ENCODE assay signal across 20 cellular contexts in the genomic region with DNA sequence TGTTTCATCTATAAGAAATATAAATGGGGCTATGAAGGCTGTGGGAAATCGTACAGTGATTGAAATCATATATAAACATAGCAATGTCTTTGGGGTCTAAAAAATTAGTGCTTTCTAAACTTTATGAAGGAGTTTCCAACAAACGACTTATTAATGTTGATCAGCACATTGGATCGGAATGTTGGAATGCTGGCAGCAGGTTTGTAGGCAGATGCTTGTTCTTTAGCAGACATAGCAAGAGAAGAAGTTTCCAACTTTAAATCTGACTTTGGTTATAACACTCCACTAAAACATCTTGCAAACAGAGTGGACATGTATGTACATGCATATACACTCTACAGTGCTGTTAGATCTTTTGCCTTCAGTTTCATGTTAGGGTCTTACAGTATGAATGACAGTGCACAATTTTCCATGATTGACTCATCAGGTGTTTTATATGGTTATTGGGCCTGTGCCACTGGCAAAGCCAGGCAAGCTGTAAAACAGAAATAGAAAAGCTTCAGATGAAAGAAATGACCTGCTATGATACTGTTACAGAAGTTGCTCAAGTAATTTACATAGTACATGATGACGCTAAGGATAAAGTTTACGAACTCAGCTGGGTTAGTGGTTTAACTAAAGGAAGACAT. TPM values are rescaled to one million over a fixed set of nuclear protein-coding genes. Genes with fewer than 3 reads are reported as not detected.
DNase-seq lines count a peak whose midpoint lies in the region; ATAC-seq and TF ChIP-seq lines count a peak whose summit lies in the region.
"Had no signal": no experiment of that assay in that cellular context is flagged by ENCODE, and none has a peak within 500 bp of the region (broad histone marks: within the 10 kb centered on the region; RNA-seq: fewer than 3 reads in every experiment).

No MANE protein-coding gene starts in this region.

- H3K27me3 Mint-ChIP-seq in activated T-helper 17 cell treated with anti-CD3 and anti-CD28 coated beads, Interleukin-2, amount 50 U/mL, for 72 hours: peaks cover 5% of the 10 kb centered on the region

- H2BK15ac ChIP-seq in IMR-90 (ENCODE audit: low read depth, low read length): no peak overlapping the region

- H3K4me1 Mint-ChIP-seq in activated T-helper 17 cell treated with anti-CD3 and anti-CD28 coated beads, Interleukin-2, amount 50 U/mL, for 72 hours: peaks cover 5% of the 10 kb centered on the region

- no peak overlapping the region for H3K14ac ChIP-seq in IMR-90 (replicated peaks; ENCODE audit: low read depth, low read length)

- H3K56ac ChIP-seq in IMR-90 (ENCODE audit: extremely low read depth, insufficient read depth, low read length): no peak overlapping the region

- H3K4me3 Mint-ChIP-seq in activated T-helper 17 cell treated with anti-CD3 and anti-CD28 coated beads, Interleukin-2, amount 50 U/mL, for 72 hours: no peak overlapping the region
- H3K4me3 Mint-ChIP-seq: activated CD4-positive, alpha-beta T cell treated with anti-CD3 and anti-CD28 coated beads for 36 hours; activated naive CD8-positive, alpha-beta T cell; CD4-positive, alpha-beta memory T cell had no signal

- H3K4me3 ChIP-seq in IMR-90 (ENCODE audit: insufficient read depth, low read depth, low read length) (no peak overlapping the region), esophagus muscularis mucosa (no peak overlapping the region), gastrocnemius medialis (peak overlapping the region in 2 of 4 donors; percentile 17 to 18)

- TF ChIP-seq CTCF in IMR-90 (conservative IDR thresholded peaks at IDR 0.05; ENCODE audit: low read depth, low read length) (no peak), esophagus muscularis mucosa (IDR thresholded peaks at IDR 0.05) (no peak), gastrocnemius medialis (IDR thresholded peaks at IDR 0.05 in 4 of 5, conservative IDR thresholded peaks at IDR 0.05 in 1 of 5) (no peak)

- no peaks in the 10 kb centered on the region for H3K9me1 ChIP-seq in IMR-90 (ENCODE audit: insufficient read depth, low read length)

- no peak overlapping the region for H3K4ac ChIP-seq in IMR-90 (ENCODE audit: low read depth, low read length)

- H4K91ac ChIP-seq in IMR-90 (ENCODE audit: insufficient read depth, low read depth, low read length): no peak overlapping the region

- no peak for TF ChIP-seq EP300 in esophagus muscularis mucosa (IDR thresholded peaks at IDR 0.05)

- intact Hi-C loops in IMR-90 (cut with micrococcal nuclease): no loop called here
- intact Hi-C loops in esophagus muscularis mucosa (cut with DNase I): no loop called here
- intact Hi-C loops in gastrocnemius medialis (cut with DNase I; ENCODE audit: low total_unique reads): loop anchor here (1.0 to 5.0 kb wide), 4 partner anchors 19 to 953 kb away; partner anchors contain the start of genes PCNX4 and SIX1

- TF ChIP-seq RAD21 in IMR-90 (IDR thresholded peaks at IDR 0.05; ENCODE audit: low read length): no peak

- no peak overlapping the region for H2BK20ac ChIP-seq in IMR-90 (ENCODE audit: low read depth, low read length)

- 100% methylated on average over 1 of the region's 5 CpGs; no CpG with 5 or more reads in 1 of the 2 experiments for WGBS in IMR-90 (ENCODE audit: extremely low coverage in 2 of 2, insufficient read length in 1 of 2), 2 experiments
- 46% methylated on average over 5 of the region's 5 CpGs for WGBS in esophagus muscularis mucosa

- no peaks in the 10 kb centered on the region for H3K9me3 Mint-ChIP-seq in activated T-helper 17 cell treated with anti-CD3 and anti-CD28 coated beads, Interleukin-2, amount 50 U/mL, for 72 hours

- no TSS peak for BruUV-seq in IMR-90 (replicated peaks; lab: Mats Ljungman, UMichigan)

- no peak overlapping the region for H3K27ac Mint-ChIP-seq in activated T-helper 17 cell treated with anti-CD3 and anti-CD28 coated beads, Interleukin-2, amount 50 U/mL, for 72 hours
- H3K27ac Mint-ChIP-seq: activated CD4-positive, alpha-beta T cell treated with anti-CD3 and anti-CD28 coated beads for 36 hours; activated naive CD8-positive, alpha-beta T cell; CD4-positive, alpha-beta memory T cell had no signal

- dilution Hi-C loops in IMR-90 (cut with HindIII; ENCODE audit: low sequenced_read_pairs, unreplicated experiment): no loop called here

- H3K4me1 ChIP-seq in IMR-90 (ENCODE audit: control insufficient read depth, insufficient read depth, low read length) (no peaks in the 10 kb centered on the region), esophagus muscularis mucosa (peaks cover 6 to 15% (median 12%) of the 10 kb centered on the region in 4 donors), gastrocnemius medialis (peaks cover 46 to 70% of the 10 kb centered on the region in 2 donors)
- H3K4me1 ChIP-seq: parathyroid adenoma had no signal

- no peaks in the 10 kb centered on the region for H4K20me1 ChIP-seq in IMR-90 (ENCODE audit: insufficient read depth, low read length)

- DNase-seq in DMS 273 (lab: John Stamatoyannopoulos, UW; ENCODE audit: unreplicated experiment) (peak; percentile 7), DMS 273 treated with DMSO at 0.1 percent for 48 hours (lab: John Stamatoyannopoulos, UW) (no peak), IMR-90 (peak; percentile 48), esophagus muscularis mucosa (ENCODE audit: extremely low spot score) (no peak), gastrocnemius medialis (peak; percentile 60 to 84)
- DNase-seq: activated CD4-positive, alpha-beta T cell treated with anti-CD3 and anti-CD28 coated beads for 36 hours; activated CD8-positive, alpha-beta memory T cell treated with anti-CD3 and anti-CD28 coated beads, Interleukin-2, amount 50 U/mL, for 48 hours; CD4-positive, alpha-beta memory T cell; central memory CD4-positive, alpha-beta T cell; NCI-H1048; NCI-H2171 treated with DMSO at 0.1 percent for 48 hours; SIG-M5; T-helper 9 cell had no signal

- H4K5ac ChIP-seq in IMR-90 (ENCODE audit: low read depth, low read length): no peak overlapping the region

- ATAC-seq in IMR-90 (ENCODE audit: low read depth): peak; percentile 40
- ATAC-seq in gastrocnemius medialis: peak; percentile 72 to 75
- no peak for ATAC-seq in HG03571 (IDR thresholded peaks at IDR 0.05; ENCODE audit: unreplicated experiment)
- ATAC-seq in HG02798 (IDR thresholded peaks at IDR 0.05; ENCODE audit: poor library complexity, unreplicated experiment): no peak
- ATAC-seq in activated T-helper 17 cell treated with anti-CD3 and anti-CD28 coated beads, Interleukin-2, amount 50 U/mL, for 72 hours (replicated peaks): no peak
- ATAC-seq: activated CD4-positive, alpha-beta T cell treated with anti-CD3 and anti-CD28 coated beads for 36 hours; HepG2 had no signal

- TF ChIP-seq POLR2A in IMR-90 (IDR thresholded peaks at IDR 0.05; ENCODE audit: low read depth, low read length): no peak
- no peak for TF ChIP-seq POLR2A in esophagus muscularis mucosa (IDR thresholded peaks at IDR 0.05; ENCODE audit: low read depth)
- no peak for TF ChIP-seq POLR2A in gastrocnemius medialis (IDR thresholded peaks at IDR 0.05)

- no peak overlapping the region for H4K8ac ChIP-seq in IMR-90 (ENCODE audit: low read depth in 2 of 2, low read length in 2 of 2)

- no peak overlapping the region for H2AK5ac ChIP-seq in IMR-90 (ENCODE audit: low read depth, low read length)

- H3K18ac ChIP-seq in IMR-90 (ENCODE audit: low read depth, low read length): no peak overlapping the region

- no peak overlapping the region for H2AK9ac ChIP-seq in IMR-90 (replicated peaks; ENCODE audit: low read depth, low read length, poor library complexity)

- POLR2A ChIA-PET in IMR-90 (lab: Charles Lee; ENCODE audit: unreplicated experiment): no interaction called here

- H3K79me1 ChIP-seq in IMR-90 (ENCODE audit: low read depth in 1 of 2, low read length in 2 of 2): no peaks in the 10 kb centered on the region

- H3K36me3 Mint-ChIP-seq in activated T-helper 17 cell treated with anti-CD3 and anti-CD28 coated beads, Interleukin-2, amount 50 U/mL, for 72 hours (ENCODE audit: low read depth): no peaks in the 10 kb centered on the region
- H3K36me3 Mint-ChIP-seq: activated naive CD8-positive, alpha-beta T cell had no signal

- in situ Hi-C loops in IMR-90 (cut with MboI; ENCODE audit: low sequenced_read_pairs): no loop called here
- in situ Hi-C loops in gastrocnemius medialis (cut with MboI; ENCODE audit: low sequenced_read_pairs in 4 of 4): no loop called here

- H3K9me3 ChIP-seq in IMR-90 (ENCODE audit: control insufficient read depth, insufficient read depth, low read length) (no peaks in the 10 kb centered on the region), esophagus muscularis mucosa (no peaks in the 10 kb centered on the region), gastrocnemius medialis (no peaks in the 10 kb centered on the region)

- H3K4me2 ChIP-seq in IMR-90 (ENCODE audit: low read depth, low read length): peak overlapping the region; percentile 54; the same call in 1 of the 2 replicates

- CTCF ChIA-PET in IMR-90 (lab: Yijun Ruan, JAX): no interaction called here

- no peak overlapping the region for H3K9ac ChIP-seq in IMR-90 (ENCODE audit: low read depth, low read length)
- H3K9ac ChIP-seq: parathyroid adenoma had no signal

- H3K27ac ChIP-seq in IMR-90 (ENCODE audit: insufficient read depth, low read length) (no peak overlapping the region), esophagus muscularis mucosa (replicated peaks in 1 of 4) (peak overlapping the region; percentile 2 to 45 (median 40)), gastrocnemius medialis (peak overlapping the region; percentile 87 to 99 (median 94))
- H3K27ac ChIP-seq: 22Rv1, parathyroid adenoma had no signal

- H2BK5ac ChIP-seq in IMR-90 (ENCODE audit: low read depth, low read length, poor library complexity, severe bottlenecking): no peak overlapping the region

- no peak overlapping the region for H3K23ac ChIP-seq in IMR-90 (ENCODE audit: low read depth, low read length)

- H3K27me3 ChIP-seq in IMR-90 (ENCODE audit: control insufficient read depth, insufficient read depth, low read length) (no peaks in the 10 kb centered on the region), esophagus muscularis mucosa (no peaks in the 10 kb centered on the region), gastrocnemius medialis (no peaks in the 10 kb centered on the region)

- H2AFZ ChIP-seq in IMR-90 (replicated peaks; ENCODE audit: low read length, poor library complexity): no peak overlapping the region
- H2AFZ ChIP-seq: parathyroid adenoma had no signal

- no peaks in the 10 kb centered on the region for H3K36me3 ChIP-seq in IMR-90 (ENCODE audit: control insufficient read depth, insufficient read depth, low read length)
- no peaks in the 10 kb centered on the region for H3K36me3 ChIP-seq in esophagus muscularis mucosa
- no peaks in the 10 kb centered on the region for H3K36me3 ChIP-seq in gastrocnemius medialis

- H2BK120ac ChIP-seq in IMR-90 (ENCODE audit: low read depth, low read length): no peak overlapping the region

TF ChIP-seq in IMR-90, 13 proteins besides CTCF, POLR2A, EP300 and RAD21 (continues in another document):
- TF ChIP-seq NFE2L2 (IDR thresholded peaks at IDR 0.05; ENCODE audit: low read depth, low read length): peak; percentile 60; the same call in 1 of the 2 replicates

RNA-seq across cellular contexts. Expression of gene DHRS7, which starts 14.2 kb away (rescaled TPM):
- total RNA-seq in IMR-90 (2012; rRNA removed) (50.2 and 56.7 TPM in 2 replicates), esophagus muscularis mucosa (10 to 100 TPM; 46.1 to 70.5 (median 59.5) TPM), gastrocnemius medialis (1,000 to 10,000 TPM in 3 of 4 donors, 100 to 1,000 TPM in 1; 937 to 2,179 (median 1,242) TPM)
- polyA plus RNA-seq in IMR-90 (2012; rRNA removed): 30.3 and 33.9 TPM in 2 replicates
- polyA plus RNA-seq in IMR-90 (2012; cell fraction: cytosol; rRNA removed): 42.3 and 58.5 TPM in 2 replicates
- 16.3 and 17.9 TPM in 2 replicates for polyA plus RNA-seq in IMR-90 (2012; cell fraction: nucleus; rRNA removed; ENCODE audit: low replicate concordance)
- 10 to 100 TPM; 47.6 to 60.6 TPM for total RNA-seq in activated T-helper 17 cell treated with anti-CD3 and anti-CD28 coated beads, Interleukin-2, amount 50 U/mL, for 72 hours

Comparison
In these comparisons a context has a peak if more than half of its experiments do, and no peak if none do; other contexts are left out.
1. DNase-seq: peak in DMS 273 (single experiment), IMR-90 (single experiment) and gastrocnemius medialis (2 of 2); none in DMS 273 treated with DMSO at 0.1 percent for 48 hours (single experiment) and esophagus muscularis mucosa (single experiment).
2. ATAC-seq: peak in IMR-90 (single experiment) and gastrocnemius medialis (2 of 2); none in HG03571 (single experiment), HG02798 (single experiment) and activated T-helper 17 cell treated with anti-CD3 and anti-CD28 coated beads, Interleukin-2, amount 50 U/mL, for 72 hours (single experiment).
3. RNA of gene DHRS7, which starts 14.2 kb away (total RNA-seq): 937 to 2,179 TPM in gastrocnemius medialis; 46.1 to 70.5 TPM in esophagus muscularis mucosa, 47.6 to 60.6 TPM in activated T-helper 17 cell treated with anti-CD3 and anti-CD28 coated beads, Interleukin-2, amount 50 U/mL, for 72 hours and 50.2 to 56.7 TPM in IMR-90; every median in the first group is over 10 times any median in the second.